8 cellular contexts compared by ENCODE assay signal in the genomic region with DNA sequence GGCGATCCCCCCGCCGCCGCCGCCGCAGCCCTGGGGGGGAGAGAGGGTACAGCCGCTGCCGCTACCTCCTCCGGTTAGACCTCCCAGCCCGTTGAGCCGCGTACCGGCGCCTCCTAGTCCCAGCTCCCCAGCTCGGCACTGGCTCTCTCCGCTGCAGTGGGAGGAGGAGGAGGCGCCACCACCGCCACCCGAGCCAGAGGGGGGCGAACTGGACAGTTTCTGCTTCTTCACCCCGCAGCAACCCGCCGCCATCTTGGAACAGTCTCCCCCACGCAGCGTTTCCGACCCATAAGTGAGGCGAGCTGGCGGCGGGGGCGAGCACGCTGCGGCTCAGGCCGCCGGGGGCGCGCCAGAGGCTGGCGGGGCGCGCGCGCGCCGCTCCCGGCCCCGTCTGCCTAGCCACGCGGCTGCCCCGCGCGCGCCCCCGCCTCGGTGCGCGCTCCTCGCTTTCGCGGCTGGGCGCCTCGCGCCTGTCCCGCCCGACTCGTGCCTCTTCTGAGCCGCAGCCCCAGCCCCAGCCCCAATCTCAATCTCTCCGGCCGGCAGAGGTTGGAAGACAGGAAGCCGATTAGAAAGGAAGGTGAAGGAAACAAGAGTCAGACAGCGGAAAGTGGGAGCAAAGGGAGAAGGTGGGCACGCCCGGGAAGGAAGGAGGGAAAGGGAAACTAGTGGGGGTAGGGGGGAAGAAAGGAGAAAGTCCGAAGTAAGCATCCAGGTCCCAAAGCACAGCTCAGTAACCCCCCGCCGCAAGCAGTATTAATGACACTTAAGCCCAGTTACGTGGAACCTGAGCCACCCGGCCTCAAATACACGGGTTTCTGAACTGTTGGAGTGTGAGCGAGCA. TPM values are rescaled to one million over a fixed set of nuclear protein-coding genes. Genes with fewer than 3 reads are reported as not detected.
DNase-seq lines count a peak whose midpoint lies in the region; ATAC-seq and TF ChIP-seq lines count a peak whose summit lies in the region.

A gene (minus strand): TSS at position 266 of the 844 bp plus-strand sequence. CDS start 14 bp downstream, at position 252.

- H3K4me3 ChIP-seq in AG10803 (ENCODE audit: low read length): peak within 1 kb of the TSS; percentile 77

- H3K4me1 Mint-ChIP-seq in chondrocyte (ENCODE audit: low read depth): peaks cover 28% of the 10 kb centered on the region

- H3K27me3 ChIP-seq in layer of hippocampus (ENCODE audit: control insufficient read depth, insufficient read depth, low read length): no peaks in the 10 kb centered on the region

- no peaks in the 10 kb centered on the region for H3K27me3 Mint-ChIP-seq in chondrocyte (ENCODE audit: low read depth)

- H3K27ac ChIP-seq in layer of hippocampus (ENCODE audit: low read depth, low read length): peak within 1 kb of the TSS; percentile 75

- no peaks in the 10 kb centered on the region for H3K36me3 Mint-ChIP-seq in chondrocyte (ENCODE audit: low read depth)

- no peaks in the 10 kb centered on the region for H3K9me3 Mint-ChIP-seq in chondrocyte (ENCODE audit: low read depth)

- H3K4me3 Mint-ChIP-seq in chondrocyte (ENCODE audit: unreplicated experiment): peak within 1 kb of the TSS; percentile 87

- ATAC-seq in GM19043 (IDR thresholded peaks at IDR 0.05; ENCODE audit: low read depth, unreplicated experiment) (peak; percentile 50), HG03342 (IDR thresholded peaks at IDR 0.05; ENCODE audit: unreplicated experiment) (peak; percentile 69)

- DNase-seq in AG10803 (ENCODE audit: low read depth) (peak; percentile 83), NCI-H446 (lab: John Stamatoyannopoulos, UW) (peak; percentile 53 to 87), chondrocyte (ENCODE audit: low spot score) (peak; percentile 91)
- peak; percentile 66 for DNase-seq in activated CD4-positive, alpha-beta T cell treated with anti-CD3 and anti-CD28 coated beads for 1 hour
- peak; percentile 36 to 47 for DNase-seq in stimulated activated CD4-positive, alpha-beta T cell treated with anti-CD3 and anti-CD28 coated beads, Interleukin-1b, Interleukin-23, amount 100 ng/mL, for 1 hour (ENCODE audit: low read depth in 2 of 2)

- H3K27ac Mint-ChIP-seq in chondrocyte (ENCODE audit: unreplicated experiment): peak within 1 kb of the TSS; percentile 95

- TF ChIP-seq CTCF in AG10803 (conservative IDR thresholded peaks at IDR 0.05; ENCODE audit: low read length) (no peak), chondrocyte (IDR thresholded peaks at IDR 0.05) (peak; percentile 41)

RNA-seq across cellular contexts. Expression of the gene that starts here (rescaled TPM):
- 16.5 to 17.9 TPM (median 17.8 TPM) in 3 replicates for total RNA-seq in chondrocyte

Comparison
In these comparisons a context has a peak if more than half of its experiments do, and no peak if none do; other contexts are left out.
1. Peak in every context shown above with its lines: DNase-seq, ATAC-seq, H3K4me3 ChIP-seq and H3K27ac ChIP-seq.